Comparison of ENCODE assay signal across 27 cellular contexts in genomic region chr10:11311027-11311426, GRCh38.
DNase-seq lines count a peak whose midpoint lies in the region; ATAC-seq and TF ChIP-seq lines count a peak whose summit lies in the region.
"Had no signal": no experiment of that assay in that cellular context is flagged by ENCODE, and none has a peak within 500 bp of the region (broad histone marks: within the 10 kb centered on the region; RNA-seq: fewer than 3 reads in every experiment).

No MANE protein-coding gene starts in this region.

- peak overlapping the region; percentile 52 for H3K27ac Mint-ChIP-seq in activated T-cell treated with anti-CD3 and anti-CD28 coated beads, Interleukin-2, amount 50 U/mL, for 72 hours
- H3K27ac Mint-ChIP-seq in activated B cell treated with CpG ODN at 0.5 μM for 24 hours (peak overlapping the region; percentile 36), HFFc6 (no peak overlapping the region)
- peak overlapping the region; percentile 76 for H3K27ac Mint-ChIP-seq in stimulated activated naive B cell treated with anti-CD40 and anti-IgM and Interleukin-4, amounts not matched to agents 10 μg/mL and 1 μg/mL and 100 μg/mL, for 72 hours

- intact Hi-C loops in activated B cell treated with CpG ODN at 0.5 μM for 24 hours (cut with micrococcal nuclease), result no loop called here
- intact Hi-C loops in left colon (cut with DNase I, micrococcal nuclease), result no loop called here

- TF ChIP-seq CTCF in activated B cell treated with CpG ODN at 0.5 μM for 24 hours (IDR thresholded peaks at IDR 0.05) (no peak), HFFc6 (IDR thresholded peaks at IDR 0.05) (no peak)

- peak overlapping the region in 1 of 2 donors; percentile 25 for H3K4me3 Mint-ChIP-seq in activated T-cell treated with anti-CD3 and anti-CD28 coated beads, Interleukin-2, amount 50 U/mL, for 72 hours
- H3K4me3 Mint-ChIP-seq in activated B cell treated with CpG ODN at 0.5 μM for 24 hours (no peak overlapping the region), HFFc6 (no peak overlapping the region)
- H3K4me3 Mint-ChIP-seq in stimulated activated naive B cell treated with anti-CD40 and anti-IgM and Interleukin-4, amounts not matched to agents 10 μg/mL and 1 μg/mL and 100 μg/mL, for 72 hours, result no peak overlapping the region

- POLR2A ChIA-PET in activated B cell treated with CpG ODN at 0.5 μM for 24 hours (lab: Charles Lee), result no interaction called here

- DNase-seq in activated T-cell treated with anti-CD3 and anti-CD28 coated beads, Interleukin-2, amount 50 U/mL, for 72 hours, result no peak
- DNase-seq in activated T-cell treated with anti-CD3 and anti-CD28 coated beads for 4 hours (no peak), activated B cell treated with CpG ODN at 0.5 μM for 24 hours (no peak), left colon (no peak), AG08395 (ENCODE audit: low spot score) (no peak), HFFc6 (no peak)
- DNase-seq in stimulated activated naive B cell treated with anti-CD40 and anti-IgM and Interleukin-4, amounts not matched to agents 10 μg/mL and 1 μg/mL and 100 μg/mL, for 72 hours, result no peak
- DNase-seq: activated CD4-positive, alpha-beta T cell treated with anti-CD3 and anti-CD28 coated beads, Interleukin-2, amount 50 U/mL, for 1 hour; activated CD8-positive, alpha-beta memory T cell treated with anti-CD3 and anti-CD28 coated beads, Interleukin-2, amount 50 U/mL, for 48 hours; activated gamma-delta T cell; colonic mucosa; COR-L47; DMS53; effector CD4-positive, alpha-beta T cell; hypothalamus; mammary epithelial cell; NCI-H1092; NCI-H1694; NCI-H446 treated with DMSO at 0.1 percent for 48 hours; NCI-H82; Peyer's patch; posterior cingulate gyrus; right cardiac atrium; SHP77; stimulated activated naive CD8-positive, alpha-beta T cell treated with anti-CD3 and anti-CD28 coated beads, Interleukin-15, amount 100 ng/mL, for 72 hours; T-helper 9 cell had no signal

- peaks cover 30% of the 10 kb centered on the region for H3K4me1 Mint-ChIP-seq in activated T-cell treated with anti-CD3 and anti-CD28 coated beads, Interleukin-2, amount 50 U/mL, for 72 hours (ENCODE audit: low read depth)
- H3K4me1 Mint-ChIP-seq in activated B cell treated with CpG ODN at 0.5 μM for 24 hours (peaks cover 4% of the 10 kb centered on the region), HFFc6 (ENCODE audit: low read depth) (no peaks in the 10 kb centered on the region)
- H3K4me1 Mint-ChIP-seq in stimulated activated naive B cell treated with anti-CD40 and anti-IgM and Interleukin-4, amounts not matched to agents 10 μg/mL and 1 μg/mL and 100 μg/mL, for 72 hours, result peaks cover 40 to 51% of the 10 kb centered on the region in 2 donors

- H3K27me3 Mint-ChIP-seq in activated T-cell treated with anti-CD3 and anti-CD28 coated beads, Interleukin-2, amount 50 U/mL, for 72 hours (ENCODE audit: low read depth), result no peaks in the 10 kb centered on the region
- no peaks in the 10 kb centered on the region for H3K27me3 Mint-ChIP-seq in activated B cell treated with CpG ODN at 0.5 μM for 24 hours
- no peaks in the 10 kb centered on the region for H3K27me3 Mint-ChIP-seq in stimulated activated naive B cell treated with anti-CD40 and anti-IgM and Interleukin-4, amounts not matched to agents 10 μg/mL and 1 μg/mL and 100 μg/mL, for 72 hours
- H3K27me3 Mint-ChIP-seq in HFFc6 (ENCODE audit: insufficient read depth), result no peaks in the 10 kb centered on the region
- H3K27me3 Mint-ChIP-seq: stimulated activated naive CD8-positive, alpha-beta T cell treated with anti-CD3 and anti-CD28 coated beads, Interleukin-15, amount 100 ng/mL, for 72 hours had no signal

- ATAC-seq in activated T-cell treated with anti-CD3 and anti-CD28 coated beads, Interleukin-2, amount 50 U/mL, for 72 hours (replicated peaks in 1 of 2), result no peak
- ATAC-seq in activated B cell treated with CpG ODN at 0.5 μM for 24 hours (ENCODE audit: low read depth), result no peak
- peak; percentile 50 for ATAC-seq in left colon
- no peak for ATAC-seq in stimulated activated naive B cell treated with anti-CD40 and anti-IgM and Interleukin-4, amounts not matched to agents 10 μg/mL and 1 μg/mL and 100 μg/mL, for 72 hours (replicated peaks)
- ATAC-seq: K562; right cardiac atrium; stimulated activated naive CD8-positive, alpha-beta T cell treated with anti-CD3 and anti-CD28 coated beads, Interleukin-15, amount 100 ng/mL, for 72 hours had no signal

- peaks cover 0 to 12% of the 10 kb centered on the region in 2 donors for H3K9me3 Mint-ChIP-seq in activated T-cell treated with anti-CD3 and anti-CD28 coated beads, Interleukin-2, amount 50 U/mL, for 72 hours
- H3K9me3 Mint-ChIP-seq in activated B cell treated with CpG ODN at 0.5 μM for 24 hours (peaks cover 16% of the 10 kb centered on the region), HFFc6 (peaks cover 47% of the 10 kb centered on the region)
- H3K9me3 Mint-ChIP-seq in stimulated activated naive B cell treated with anti-CD40 and anti-IgM and Interleukin-4, amounts not matched to agents 10 μg/mL and 1 μg/mL and 100 μg/mL, for 72 hours, result peaks cover 13 to 14% of the 10 kb centered on the region in 2 donors

- peaks cover 42 to 78% of the 10 kb centered on the region in 2 donors for H3K36me3 Mint-ChIP-seq in activated T-cell treated with anti-CD3 and anti-CD28 coated beads, Interleukin-2, amount 50 U/mL, for 72 hours (ENCODE audit: insufficient read depth in 2 of 2)
- H3K36me3 Mint-ChIP-seq in activated B cell treated with CpG ODN at 0.5 μM for 24 hours (ENCODE audit: low read depth) (peaks cover 94% of the 10 kb centered on the region), HFFc6 (ENCODE audit: low read depth) (peaks cover 20% of the 10 kb centered on the region)
- peaks cover 83 to 90% of the 10 kb centered on the region in 2 donors for H3K36me3 Mint-ChIP-seq in stimulated activated naive B cell treated with anti-CD40 and anti-IgM and Interleukin-4, amounts not matched to agents 10 μg/mL and 1 μg/mL and 100 μg/mL, for 72 hours

- CTCF ChIA-PET in activated B cell treated with CpG ODN at 0.5 μM for 24 hours (lab: Charles Lee), result no interaction called here
